Comparison of ENCODE assay signal across 17 cellular contexts in the genomic region with DNA sequence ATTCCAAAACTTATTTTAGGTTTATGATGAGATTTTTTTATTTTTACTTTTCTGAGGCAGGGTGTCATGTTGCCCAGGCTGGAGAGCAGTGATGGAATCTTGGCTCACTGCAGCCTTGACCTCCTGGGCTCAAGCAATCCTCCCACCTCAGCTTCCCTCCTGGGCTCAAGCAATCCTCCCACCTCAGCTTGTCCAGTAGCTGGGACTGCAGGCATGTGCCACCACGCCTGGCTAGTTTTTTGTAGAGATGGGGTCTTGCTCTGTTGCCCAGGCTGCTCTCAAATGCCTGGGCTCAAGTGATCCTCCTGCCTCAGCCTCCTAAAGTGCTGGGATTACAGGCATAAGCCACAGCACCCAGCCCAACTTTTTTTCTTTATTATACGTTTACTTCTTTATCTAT. TPM values are rescaled to one million over a fixed set of nuclear protein-coding genes. Genes with fewer than 3 reads are reported as not detected.
DNase-seq lines count a peak whose midpoint lies in the region; ATAC-seq and TF ChIP-seq lines count a peak whose summit lies in the region.
"Had no signal": no experiment of that assay in that cellular context is flagged by ENCODE, and none has a peak within 500 bp of the region (broad histone marks: within the 10 kb centered on the region; RNA-seq: fewer than 3 reads in every experiment).

No MANE protein-coding gene starts in this region.

- peak overlapping the region; percentile 2 for H3K27ac ChIP-seq in osteoblast (ENCODE audit: low read depth, low read length)
- H3K27ac ChIP-seq: colonic mucosa, WERI-Rb-1 had no signal

- H4K20me1 ChIP-seq in osteoblast (ENCODE audit: insufficient read depth, low read length), result peaks cover 18% of the 10 kb centered on the region

- H3K4me3 ChIP-seq in choroid plexus epithelial cell (ENCODE audit: low read depth, low read length) (no peak overlapping the region), osteoblast (ENCODE audit: insufficient read depth, low read length) (no peak overlapping the region)
- H3K4me3 ChIP-seq: colonic mucosa had no signal

- no peak overlapping the region for H3K4me2 ChIP-seq in osteoblast (ENCODE audit: insufficient read depth, low read length)

- H3K27me3 ChIP-seq in osteoblast (ENCODE audit: insufficient read depth, low read length), result no peaks in the 10 kb centered on the region
- H3K27me3 ChIP-seq: colonic mucosa had no signal

- TF ChIP-seq CTCF in choroid plexus epithelial cell (conservative IDR thresholded peaks at IDR 0.05; ENCODE audit: low read depth, low read length), result no peak
- no peak for TF ChIP-seq CTCF in osteoblast (IDR thresholded peaks at IDR 0.05; ENCODE audit: extremely low read depth, low read depth, low read length)

- DNase-seq in activated CD8-positive, alpha-beta memory T cell treated with anti-CD3 and anti-CD28 coated beads for 24 hours, result peak; percentile 45
- no peak for DNase-seq in activated CD8-positive, alpha-beta memory T cell treated with anti-CD3 and anti-CD28 coated beads, Interleukin-2, amount 50 U/mL, for 4 hours
- DNase-seq in NCI-H226 (peak; percentile 49), choroid plexus epithelial cell (ENCODE audit: low read depth) (peak; percentile 53), osteoblast (ENCODE audit: insufficient read length, low spot score, missing footprints) (no peak), NCI-H1417 treated with DMSO at 0.1 percent for 48 hours (lab: John Stamatoyannopoulos, UW) (no peak), NCI-H1048 (lab: John Stamatoyannopoulos, UW) (no peak)
- DNase-seq: ACHN; anterior cingulate cortex; colonic mucosa; EL; foreskin melanocyte; HFFc6; NCI-H748 treated with DMSO at 0.1 percent for 48 hours; stimulated activated CD4-positive, alpha-beta T cell treated with anti-CD3 and anti-CD28 coated beads, Interleukin-15, amount 100 ng/mL, for 24 hours; WERI-Rb-1 had no signal

- H3K79me2 ChIP-seq in osteoblast (ENCODE audit: insufficient read depth, low read length), result peaks cover 59% of the 10 kb centered on the region

- peaks cover 46% of the 10 kb centered on the region for H3K36me3 ChIP-seq in osteoblast (ENCODE audit: insufficient read depth, low read length)
- H3K36me3 ChIP-seq: colonic mucosa had no signal

- peaks cover 29% of the 10 kb centered on the region for H3K4me1 ChIP-seq in osteoblast (ENCODE audit: insufficient read depth, low read length)

- no peak for ATAC-seq in GM19395 (IDR thresholded peaks at IDR 0.05; ENCODE audit: unreplicated experiment)

- no peak overlapping the region for H2AFZ ChIP-seq in osteoblast (ENCODE audit: low read length)

- no peaks in the 10 kb centered on the region for H3K9me3 ChIP-seq in osteoblast (ENCODE audit: low read depth, low read length)
- H3K9me3 ChIP-seq: colonic mucosa had no signal

RNA-seq across cellular contexts. Expression of a gene that starts 6.2 kb away (rescaled TPM):
- 54.3 and 70.4 TPM in 2 replicates for total RNA-seq in osteoblast

RNA-seq across cellular contexts. Expression of a gene that starts 11.5 kb away (rescaled TPM):
- total RNA-seq in osteoblast, result 1.5 and 2.2 TPM in 2 replicates

Comparison
In these comparisons a context has a peak if more than half of its experiments do, and no peak if none do; other contexts are left out.
1. DNase-seq: peak in activated CD8-positive, alpha-beta memory T cell treated with anti-CD3 and anti-CD28 coated beads for 24 hours (single experiment), NCI-H226 (single experiment) and choroid plexus epithelial cell (single experiment); none in activated CD8-positive, alpha-beta memory T cell treated with anti-CD3 and anti-CD28 coated beads, Interleukin-2, amount 50 U/mL, for 4 hours (single experiment), osteoblast (single experiment), NCI-H1417 treated with DMSO at 0.1 percent for 48 hours (single experiment) and NCI-H1048 (single experiment).